ENCODE assay signal across 20 cellular contexts in genomic region chr10:127882801-127883459, GRCh38. TPM values are rescaled to one million over a fixed set of nuclear protein-coding genes. Genes with fewer than 3 reads are reported as not detected.
"Had no signal": no experiment of that assay in that cellular context is flagged by ENCODE, and none has a peak within 500 bp of the region (broad histone marks: within the 10 kb centered on the region; RNA-seq: fewer than 3 reads in every experiment).

No MANE protein-coding gene starts in this region.

- H3K4me1 ChIP-seq: parathyroid adenoma, tibial artery had no signal

- H3K4me3 ChIP-seq: body of pancreas, skin epidermis, tibial artery had no signal

- H3K27ac Mint-ChIP-seq: activated CD8-positive, alpha-beta T cell treated with anti-CD3 and anti-CD28 coated beads, Interleukin-2, amount 10 ng/mL, durations not matched to agents 7 days and 5 days; activated naive CD4-positive, alpha-beta T cell treated with anti-CD3 and anti-CD28 coated beads, Interleukin-2, amount 50 U/mL, for 72 hours; endodermal cell; stimulated activated effector memory CD8-positive, alpha-beta T cell treated with anti-CD3 and anti-CD28 coated beads, Interleukin-12 subunit alpha, Interleukin-12 subunit beta, amount 100 ng/mL, for 72 hours had no signal

- H3K27me3 ChIP-seq: body of pancreas, tibial artery had no signal

- H3K27ac ChIP-seq: body of pancreas, parathyroid adenoma, skin epidermis, tibial artery had no signal

- H3K36me3 ChIP-seq: tibial artery had no signal

- H3K9me3 Mint-ChIP-seq: activated naive CD4-positive, alpha-beta T cell treated with anti-CD3 and anti-CD28 coated beads, Interleukin-2, amount 50 U/mL, for 72 hours; central memory CD8-positive, alpha-beta T cell; endodermal cell; neural crest cell; stimulated activated effector memory CD8-positive, alpha-beta T cell treated with anti-CD3 and anti-CD28 coated beads, Interleukin-12 subunit alpha, Interleukin-12 subunit beta, amount 100 ng/mL, for 72 hours had no signal

- ATAC-seq: activated CD8-positive, alpha-beta T cell treated with anti-CD3 and anti-CD28 coated beads, Interleukin-2, amount 10 ng/mL, durations not matched to agents 7 days and 5 days; body of pancreas; esophagus mucosa; left cardiac atrium; stimulated activated effector memory CD8-positive, alpha-beta T cell treated with anti-CD3 and anti-CD28 coated beads, Interleukin-12 subunit alpha, Interleukin-12 subunit beta, amount 100 ng/mL, for 72 hours had no signal

- H3K36me3 Mint-ChIP-seq: activated naive CD4-positive, alpha-beta T cell treated with anti-CD3 and anti-CD28 coated beads, Interleukin-2, amount 50 U/mL, for 72 hours; stimulated activated effector memory CD8-positive, alpha-beta T cell treated with anti-CD3 and anti-CD28 coated beads, Interleukin-12 subunit alpha, Interleukin-12 subunit beta, amount 100 ng/mL, for 72 hours had no signal

- H3K4me3 Mint-ChIP-seq: activated CD8-positive, alpha-beta T cell treated with anti-CD3 and anti-CD28 coated beads, Interleukin-2, amount 10 ng/mL, durations not matched to agents 7 days and 5 days; central memory CD8-positive, alpha-beta T cell; endodermal cell; neural crest cell; stimulated activated effector memory CD8-positive, alpha-beta T cell treated with anti-CD3 and anti-CD28 coated beads, Interleukin-12 subunit alpha, Interleukin-12 subunit beta, amount 100 ng/mL, for 72 hours had no signal

- H2AFZ ChIP-seq: parathyroid adenoma had no signal

- H3K79me2 ChIP-seq: parathyroid adenoma had no signal

- H3K4me2 ChIP-seq: SK-N-SH had no signal

- H3K4me1 Mint-ChIP-seq: central memory CD8-positive, alpha-beta T cell; endodermal cell had no signal

- DNase-seq: activated CD4-positive, alpha-beta T cell treated with anti-CD3 and anti-CD28 coated beads for 4 hours; activated CD8-positive, alpha-beta T cell treated with anti-CD3 and anti-CD28 coated beads, Interleukin-2, amount 10 ng/mL, durations not matched to agents 7 days and 5 days; activated effector memory CD4-positive, alpha-beta T cell treated with Interleukin-2 at 50 U/mL for 16 hours; amniotic stem cell; endodermal cell; left cardiac atrium; mesenchymal stem cell; retina; SK-N-SH; T-helper 1 cell; tibial artery had no signal

- H3K9me3 ChIP-seq: body of pancreas, SK-N-SH, tibial artery had no signal

- H3K9ac ChIP-seq: parathyroid adenoma, SK-N-SH had no signal

RNA-seq across cellular contexts. Expression of gene CLRN3, which starts 9.8 kb away (rescaled TPM):
- total RNA-seq: activated CD8-positive, alpha-beta T cell treated with anti-CD3 and anti-CD28 coated beads, Interleukin-2, amount 10 ng/mL, durations not matched to agents 7 days and 5 days; activated naive CD4-positive, alpha-beta T cell treated with anti-CD3 and anti-CD28 coated beads, Interleukin-2, amount 50 U/mL, for 72 hours; endodermal cell; esophagus mucosa; fibroblast of villous mesenchyme; left cardiac atrium; neural crest cell had no signal
